24 cellular contexts compared by ENCODE assay signal in the genomic region with DNA sequence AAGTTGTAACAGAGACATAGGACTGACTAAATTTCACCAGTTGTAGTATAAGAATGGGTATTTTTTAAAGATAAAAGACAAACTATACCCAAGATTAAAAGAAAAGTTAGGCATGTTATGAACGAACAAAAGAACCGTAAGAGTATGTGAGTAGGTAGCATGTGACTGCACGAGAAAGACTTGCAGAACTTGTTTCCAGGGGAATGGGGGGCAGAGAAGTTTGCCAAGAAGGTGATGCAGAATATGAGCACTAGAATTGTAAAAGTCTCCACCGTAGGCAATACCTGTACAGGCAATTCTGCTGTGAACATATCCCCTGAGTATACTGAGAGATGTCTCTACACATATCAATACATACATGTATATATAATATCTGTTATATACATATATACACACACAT.
"Had no signal": no experiment of that assay in that cellular context is flagged by ENCODE, and none has a peak within 500 bp of the region (broad histone marks: within the 10 kb centered on the region; RNA-seq: fewer than 3 reads in every experiment).

No MANE protein-coding gene starts in this region.

- H3K36me3 ChIP-seq: MG63, SJSA1 had no signal

- H3K27me3 ChIP-seq: MG63, SJSA1 had no signal

- H3K27ac ChIP-seq: SJSA1, SK-N-MC had no signal

- H3K4me1 ChIP-seq: SJSA1 had no signal

- FAIRE-seq: HepG2, RCC 7860 had no signal

- DNase-seq: IMR-90, Karpas-422, KG1, MG63, NCI-H1092, NCI-H1105 treated with DMSO at 0.1 percent for 48 hours, NCI-H1417 treated with DMSO at 0.1 percent for 48 hours, NCI-H187, NCI-H2029, NCI-H2081 treated with DMSO at 0.1 percent for 48 hours, NCI-H2171, NCI-H226, NCI-H446, NCI-H510A, NCI-H524 treated with DMSO at 0.1 percent for 48 hours, NCI-H69, NCI-H774, Right ventricle myocardium superior, RPMI8226, SIG-M5 had no signal

- H3K4me3 ChIP-seq: MG63, SJSA1, SK-N-MC had no signal

- ATAC-seq: HepG2 had no signal
